Comparison of ENCODE assay signal across 8 cellular contexts in genomic region chr18:35290070-35290735, GRCh38. TPM values are rescaled to one million over a fixed set of nuclear protein-coding genes. Genes with fewer than 3 reads are reported as not detected.
DNase-seq lines count a peak whose midpoint lies in the region; ATAC-seq and TF ChIP-seq lines count a peak whose summit lies in the region.

Gene ZSCAN30, minus strand, starts transcription at chr18:35290229. Its CDS starts 25,877 bp downstream, at chr18:35264352.

- H3F3A ChIP-seq in DOHH2 (ENCODE audit: control insufficient read depth, insufficient read depth), result no peaks in the 10 kb centered on the region
- H3F3A ChIP-seq in GM23338 (replicated peaks; ENCODE audit: low read depth), result peaks cover 8% of the 10 kb centered on the region; the same call in 1 of the 2 replicates

- DNase-seq in GM23338 (ENCODE audit: low spot score) (peak; percentile 98), LHCN-M2 (ENCODE audit: low read depth) (peak; percentile 93), RPMI8226 (peak; percentile 97), fibroblast of mammary gland (ENCODE audit: low read depth) (peak; percentile 94), natural killer cell (peak; percentile 95)
- DNase-seq in stimulated activated naive CD4-positive, alpha-beta T cell treated with Interleukin-2 at 50 U/mL for 16 hours (lab: John Stamatoyannopoulos, UW), result peak; percentile 95

- H3K27me3 Mint-ChIP-seq in GM23338 (ENCODE audit: insufficient read depth, low read depth, poor library complexity), result peaks cover 9% of the 10 kb centered on the region
- H3K27me3 Mint-ChIP-seq in activated T-helper 17 cell treated with anti-CD3 and anti-CD28 coated beads, Interleukin-2, amount 50 U/mL, for 72 hours, result no peaks in the 10 kb centered on the region
- no peaks in the 10 kb centered on the region for H3K27me3 Mint-ChIP-seq in natural killer cell (ENCODE audit: low read depth in 2 of 2)

- H3K4me3 Mint-ChIP-seq in GM23338, result peak within 1 kb of the TSS; percentile 97
- peak within 1 kb of the TSS; percentile 98 for H3K4me3 Mint-ChIP-seq in activated T-helper 17 cell treated with anti-CD3 and anti-CD28 coated beads, Interleukin-2, amount 50 U/mL, for 72 hours
- peak within 1 kb of the TSS; percentile 99 for H3K4me3 Mint-ChIP-seq in natural killer cell

- H3K27me3 ChIP-seq in DOHH2 (ENCODE audit: control insufficient read depth, low read length) (no peaks in the 10 kb centered on the region), GM23338 (ENCODE audit: insufficient read depth) (no peaks in the 10 kb centered on the region)

- peak within 1 kb of the TSS; percentile 97 for H3K27ac Mint-ChIP-seq in GM23338
- H3K27ac Mint-ChIP-seq in activated T-helper 17 cell treated with anti-CD3 and anti-CD28 coated beads, Interleukin-2, amount 50 U/mL, for 72 hours, result peak within 1 kb of the TSS; percentile 98
- H3K27ac Mint-ChIP-seq in natural killer cell, result peak within 1 kb of the TSS; percentile 97 to 98

- H3K9me3 ChIP-seq in DOHH2 (ENCODE audit: control insufficient read depth, insufficient read depth, low read length), result peaks cover 5% of the 10 kb centered on the region; the same call in 1 of the 2 replicates

- peaks cover 39% of the 10 kb centered on the region; the same call in 2 of the 3 replicates for H3K36me3 Mint-ChIP-seq in GM23338 (ENCODE audit: low read depth)
- H3K36me3 Mint-ChIP-seq in activated T-helper 17 cell treated with anti-CD3 and anti-CD28 coated beads, Interleukin-2, amount 50 U/mL, for 72 hours (ENCODE audit: low read depth), result peaks cover 49% of the 10 kb centered on the region
- no peaks in the 10 kb centered on the region for H3K36me3 Mint-ChIP-seq in natural killer cell

- H4K20me1 ChIP-seq in DOHH2 (ENCODE audit: control insufficient read depth, insufficient read depth, low read depth, low read length) (no peaks in the 10 kb centered on the region), GM23338 (replicated peaks; ENCODE audit: insufficient read depth) (no peaks in the 10 kb centered on the region; the same call in 1 of the 2 replicates)

- H3K4me3 ChIP-seq in DOHH2 (ENCODE audit: low read length), result peak within 1 kb of the TSS; percentile 97
- H3K4me3 ChIP-seq in GM23338, result peak within 1 kb of the TSS; percentile 81
- H3K4me3 ChIP-seq in fibroblast of mammary gland (ENCODE audit: control insufficient read depth, low read depth, low read length), result peak within 1 kb of the TSS; percentile 81

- H3K4me1 ChIP-seq in DOHH2 (ENCODE audit: control insufficient read depth, low read length) (peaks cover 27% of the 10 kb centered on the region), GM23338 (ENCODE audit: insufficient read depth) (peaks cover 13% of the 10 kb centered on the region)

- H3K9me2 ChIP-seq in DOHH2 (replicated peaks; ENCODE audit: control insufficient read depth, low read length) (no peaks in the 10 kb centered on the region), GM23338 (ENCODE audit: insufficient read depth) (0 out of 2 replicates have a peak, but pooled peaks cover 5% of the 10 kb centered on the region)

- H3K4me1 Mint-ChIP-seq in GM23338, result peaks cover 14% of the 10 kb centered on the region
- H3K4me1 Mint-ChIP-seq in activated T-helper 17 cell treated with anti-CD3 and anti-CD28 coated beads, Interleukin-2, amount 50 U/mL, for 72 hours, result peaks cover 17% of the 10 kb centered on the region
- H3K4me1 Mint-ChIP-seq in natural killer cell, result peaks cover 56 to 61% of the 10 kb centered on the region in 2 donors

- H3K36me3 ChIP-seq in DOHH2 (ENCODE audit: control insufficient read depth, low read length) (peaks cover 32% of the 10 kb centered on the region), GM23338 (ENCODE audit: insufficient read depth) (no peaks in the 10 kb centered on the region; the same call in 1 of the 2 replicates)

- H3K79me2 ChIP-seq in DOHH2 (ENCODE audit: control insufficient read depth, low read length) (peaks cover 67% of the 10 kb centered on the region), GM23338 (replicated peaks; ENCODE audit: insufficient read depth) (peaks cover 76% of the 10 kb centered on the region)

- H3K4me2 ChIP-seq in DOHH2 (ENCODE audit: low read length) (peak within 1 kb of the TSS; percentile 69), GM23338 (peak within 1 kb of the TSS; percentile 87)

- intact Hi-C loops in natural killer cell (cut with micrococcal nuclease), result loop anchor here (1.0 kb wide), 3 partner anchors 23 to 54 kb away; partner anchors contain the start of gene ZNF24

- TF ChIP-seq CTCF in DOHH2 (IDR thresholded peaks at IDR 0.05; ENCODE audit: low read depth, low read length, poor library complexity, severe bottlenecking) (no peak), GM23338 (conservative IDR thresholded peaks at IDR 0.05; ENCODE audit: low read depth in 2 of 2) (no peak), fibroblast of mammary gland (conservative IDR thresholded peaks at IDR 0.05; ENCODE audit: control insufficient read depth, insufficient read depth, low read depth, low read length) (no peak), natural killer cell (IDR thresholded peaks at IDR 0.05) (no peak)

- H2AFZ ChIP-seq in GM23338, result peak within 1 kb of the TSS; percentile 90

- peak; percentile 99 for ATAC-seq in GM23338
- ATAC-seq in activated T-helper 17 cell treated with anti-CD3 and anti-CD28 coated beads, Interleukin-2, amount 50 U/mL, for 72 hours (replicated peaks), result peak; percentile 98
- peak; percentile 93 to 99 (median 96) for ATAC-seq in natural killer cell

- H3K27ac ChIP-seq in DOHH2 (ENCODE audit: low read depth, low read length), result peak within 1 kb of the TSS; percentile 60
- H3K27ac ChIP-seq in GM23338 (ENCODE audit: low read depth), result peak within 1 kb of the TSS; percentile 98

- H3K9me3 Mint-ChIP-seq in GM23338 (peaks cover 21% of the 10 kb centered on the region), natural killer cell (peaks cover 2 to 3% of the 10 kb centered on the region in 2 donors)
- H3K9me3 Mint-ChIP-seq in activated T-helper 17 cell treated with anti-CD3 and anti-CD28 coated beads, Interleukin-2, amount 50 U/mL, for 72 hours, result peaks cover 3% of the 10 kb centered on the region

TF ChIP-seq in GM23338, 12 proteins besides CTCF, POLR2A, EP300 and RAD21 (continues in another document):
- TF ChIP-seq EZH2phosphoT487 (IDR thresholded peaks at IDR 0.05; ENCODE audit: unreplicated experiment), result no peak
- peak; percentile 94 for TF ChIP-seq POLR2AphosphoS5 (IDR thresholded peaks at IDR 0.05; ENCODE audit: low read depth)
- no peak for TF ChIP-seq ZNF331 (CRISPR knock-in tag; IDR thresholded peaks at IDR 0.05; ENCODE audit: low read depth)
- TF ChIP-seq EZH2 (IDR thresholded peaks at IDR 0.05; ENCODE audit: low read depth, unreplicated experiment), result no peak
- peak; percentile 89 for TF ChIP-seq CREB1 (CRISPR knock-in tag; IDR thresholded peaks at IDR 0.05; ENCODE audit: low read depth)
- TF ChIP-seq ETS1 (IDR thresholded peaks at IDR 0.05), result peak; percentile 66; the same call in 1 of the 2 replicates

RNA-seq across cellular contexts. Expression of gene ZSCAN30, which starts in this region (rescaled TPM):
- 15.5 and 21.8 TPM in 2 replicates for total RNA-seq in GM23338 (2014; rRNA removed; shearing (Covaris generic))
- 7.0 and 12.3 TPM in 2 replicates for polyA plus RNA-seq in GM23338 (2016; fragmentation: Nextera tagmentation; extraction: Ambion mirVana)
- 11.5 and 19.1 TPM in 2 replicates for total RNA-seq in LHCN-M2 (2014; rRNA removed)
- polyA plus RNA-seq in LHCN-M2 (2012), result 6.9 TPM
- 10 to 100 TPM; 12.8 to 25.8 TPM for total RNA-seq in activated T-helper 17 cell treated with anti-CD3 and anti-CD28 coated beads, Interleukin-2, amount 50 U/mL, for 72 hours
- 10 to 100 TPM; 15.4 to 21.0 (median 16.4) TPM for total RNA-seq in natural killer cell

Comparison
In these comparisons a context has a peak if more than half of its experiments do, and no peak if none do; other contexts are left out.
1. Peak in every context shown above with its lines: DNase-seq, ATAC-seq, H3K4me3 ChIP-seq and H3K27ac ChIP-seq.